ENCODE assay signal across 8 cellular contexts in genomic region chr2:65064728-65065552, GRCh38. TPM values are rescaled to one million over a fixed set of nuclear protein-coding genes. Genes with fewer than 3 reads are reported as not detected.
DNase-seq lines count a peak whose midpoint lies in the region; ATAC-seq lines count a peak whose summit lies in the region.

No MANE protein-coding gene starts in this region.

- no peak overlapping the region for H3K4me3 Mint-ChIP-seq in activated naive CD8-positive, alpha-beta T cell

- ATAC-seq in GM19372 (IDR thresholded peaks at IDR 0.05; ENCODE audit: low read depth, unreplicated experiment) (peak; percentile 79), HG03354 (IDR thresholded peaks at IDR 0.05; ENCODE audit: poor library complexity, severe bottlenecking, unreplicated experiment) (peak; percentile 90), Right ventricle myocardium superior (ENCODE audit: poor library complexity) (peak; percentile 78)

- intact Hi-C loops in Right ventricle myocardium superior (cut with DNase I) = loop anchor here (10.0 kb wide), 1 partner anchor 120 kb away; no protein-coding TSS in a partner anchor

- peak; percentile 93 for DNase-seq in DMS53 treated with DMSO at 0.1 percent for 48 hours (lab: John Stamatoyannopoulos, UW; ENCODE audit: unreplicated experiment)
- peak; percentile 76 to 96 for DNase-seq in NOMO-1 (lab: John Stamatoyannopoulos, UW; ENCODE audit: unreplicated experiment in 2 of 2)
- DNase-seq in Right ventricle myocardium superior = peak; percentile 82
- peak; percentile 87 for DNase-seq in pons (ENCODE audit: low spot score)
- no peak for DNase-seq in effector CD8-positive, alpha-beta T cell (lab: John Stamatoyannopoulos, UW)

- H3K4me1 Mint-ChIP-seq in activated naive CD8-positive, alpha-beta T cell (ENCODE audit: low read depth) = peaks cover 53% of the 10 kb centered on the region

- H3K36me3 Mint-ChIP-seq in activated naive CD8-positive, alpha-beta T cell = no peaks in the 10 kb centered on the region

- no peaks in the 10 kb centered on the region for H3K27me3 Mint-ChIP-seq in activated naive CD8-positive, alpha-beta T cell

- no peaks in the 10 kb centered on the region for H3K9me3 Mint-ChIP-seq in activated naive CD8-positive, alpha-beta T cell (ENCODE audit: low read depth)

- peak overlapping the region; percentile 28 for H3K27ac Mint-ChIP-seq in activated naive CD8-positive, alpha-beta T cell

RNA-seq across cellular contexts. Expression of gene CEP68, which starts 8.7 kb away (rescaled TPM):
- total RNA-seq in Right ventricle myocardium superior = 19.5 TPM
